In genomic region chr9:130766031-130766903, GRCh38 we compare ENCODE assay signal across 1 cellular context.
TF ChIP-seq lines count a peak whose summit lies in the region.

No MANE protein-coding gene starts in this region.

TF ChIP-seq in H1, 55 proteins besides CTCF, POLR2A, EP300 and RAD21 (continued from another document):
- TF ChIP-seq GABPA (IDR thresholded peaks at IDR 0.05; ENCODE audit: borderline replicate concordance, insufficient read depth, low read length) (no peak), KDM1A (IDR thresholded peaks at IDR 0.05; ENCODE audit: borderline replicate concordance, low read length) (no peak), SIX5 (IDR thresholded peaks at IDR 0.05; ENCODE audit: low read depth, low read length) (no peak), HDAC6 (IDR thresholded peaks at IDR 0.05; ENCODE audit: low read depth, low read length) (no peak), ASH2L (IDR thresholded peaks at IDR 0.05; ENCODE audit: low read length) (no peak), ZNF274 (IDR thresholded peaks at IDR 0.05; ENCODE audit: borderline replicate concordance, extremely low read depth, low read length) (no peak), CHD2 (IDR thresholded peaks at IDR 0.05; ENCODE audit: low read length) (no peak), HDAC2 (IDR thresholded peaks at IDR 0.05; ENCODE audit: borderline replicate concordance in 1 of 2, low read depth in 2 of 2, low read length in 2 of 2) (no peak), SP4 (IDR thresholded peaks at IDR 0.05; ENCODE audit: low read length) (no peak), RNF2 (IDR thresholded peaks at IDR 0.05; ENCODE audit: borderline replicate concordance, low read depth, low read length, missing control alignments, poor library complexity, severe bottlenecking) (no peak)
